1 cellular context compared by ENCODE assay signal in the genomic region with DNA sequence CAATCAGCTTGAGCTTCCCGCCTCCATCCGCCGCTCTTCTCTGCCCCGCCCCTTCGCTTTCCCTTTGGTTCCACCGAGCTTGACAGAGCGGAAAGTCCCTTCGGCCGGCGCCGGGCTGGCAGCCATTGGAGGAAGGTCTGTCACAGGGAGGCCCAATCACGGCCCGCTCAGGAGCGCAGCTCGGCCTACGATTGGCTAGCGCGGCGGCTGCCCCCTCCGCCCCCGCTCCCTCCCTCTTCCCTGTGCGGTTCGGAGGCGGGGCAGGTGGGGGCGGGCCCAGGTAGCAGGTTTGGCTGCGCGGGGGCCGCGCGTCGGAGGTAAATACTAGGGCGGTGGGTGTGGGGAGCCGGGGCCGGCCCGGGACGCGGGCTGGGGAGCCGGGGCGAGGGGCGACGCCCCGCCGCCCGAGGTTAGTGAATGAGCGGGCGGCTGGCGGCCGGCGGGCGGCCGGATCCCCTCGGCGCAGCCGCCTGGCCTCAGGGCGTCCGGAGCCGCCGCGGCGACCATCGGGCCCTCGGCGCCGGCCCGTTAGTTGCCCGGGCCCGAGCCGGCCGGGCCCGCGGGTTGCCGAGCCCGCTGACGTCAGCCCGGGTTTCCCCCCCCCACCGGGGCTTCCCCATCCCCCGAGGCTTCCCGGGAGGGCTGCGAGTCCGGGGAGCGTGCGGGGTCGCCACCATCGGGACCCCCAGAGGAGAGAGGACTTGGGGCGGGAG.
A peak's percentile ranks its signal among the peaks of the same experiment; 100 is the strongest.
TF ChIP-seq lines count a peak whose summit lies in the region.

A gene (plus strand): TSS at position 279 of the 713 bp plus-strand sequence. CDS start 7,613 bp downstream, outside the sequence.

TF ChIP-seq in K562, 482 proteins besides CTCF, POLR2A, EP300 and RAD21 (continued from another document and continues in another):
- TF ChIP-seq HMGN3 (IDR thresholded peaks at IDR 0.05; ENCODE audit: borderline replicate concordance, extremely low read depth, insufficient read length, low read depth, low read length) = peak; percentile 74
- no peak for TF ChIP-seq POU5F1 (IDR thresholded peaks at IDR 0.05; ENCODE audit: borderline replicate concordance, low read depth, low read length, partially characterized antibody)
- TF ChIP-seq ZNF3 (CRISPR knock-in tag; IDR thresholded peaks at IDR 0.05) = no peak
- no peak for TF ChIP-seq SREBF2 (CRISPR knock-in tag; IDR thresholded peaks at IDR 0.05)
- TF ChIP-seq ZNF445 (CRISPR knock-in tag; IDR thresholded peaks at IDR 0.05; ENCODE audit: low read depth) = no peak
- no peak for TF ChIP-seq ZNF143 (CRISPR knock-in tag; IDR thresholded peaks at IDR 0.05)
- TF ChIP-seq, protein P1, sequence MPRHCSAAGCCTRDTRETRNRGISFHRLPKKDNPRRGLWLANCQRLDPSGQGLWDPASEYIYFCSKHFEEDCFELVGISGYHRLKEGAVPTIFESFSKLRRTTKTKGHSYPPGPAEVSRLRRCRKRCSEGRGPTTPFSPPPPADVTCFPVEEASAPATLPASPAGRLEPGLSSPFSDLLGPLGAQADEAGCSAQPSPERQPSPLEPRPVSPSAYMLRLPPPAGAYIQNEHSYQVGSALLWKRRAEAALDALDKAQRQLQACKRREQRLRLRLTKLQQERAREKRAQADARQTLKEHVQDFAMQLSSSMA (CRISPR knock-in tag; IDR thresholded peaks at IDR 0.05) = peak; percentile 99
- no peak for TF ChIP-seq JUNB (CRISPR knock-in tag; conservative IDR thresholded peaks at IDR 0.05)
- no peak for TF ChIP-seq MCM3 (IDR thresholded peaks at IDR 0.05)
- TF ChIP-seq CTBP1 (IDR thresholded peaks at IDR 0.05; ENCODE audit: borderline replicate concordance) = peak; percentile 52; the same call in 1 of the 2 replicates
- TF ChIP-seq EZH2 (IDR thresholded peaks at IDR 0.05; ENCODE audit: borderline replicate concordance, low read depth, low read length) = no peak
- no peak for TF ChIP-seq FOXK1 (CRISPR knock-in tag; IDR thresholded peaks at IDR 0.05; ENCODE audit: borderline replicate concordance)
- no peak for TF ChIP-seq ZNF780A (CRISPR knock-in tag; IDR thresholded peaks at IDR 0.05)
- TF ChIP-seq ZKSCAN8 (CRISPR knock-in tag; IDR thresholded peaks at IDR 0.05) = no peak
- no peak for TF ChIP-seq HMG20A (CRISPR knock-in tag; conservative IDR thresholded peaks at IDR 0.05)
- no peak for TF ChIP-seq SAFB2 (IDR thresholded peaks at IDR 0.05; ENCODE audit: borderline replicate concordance, low read depth, low read length, severe bottlenecking)
- no peak for TF ChIP-seq SRSF7 (optimal IDR thresholded peaks at IDR 0.05; ENCODE audit: low read depth, low read length)
- peak; percentile 82; the same call in 1 of the 2 replicates for TF ChIP-seq TARDBP (IDR thresholded peaks at IDR 0.05)
- no peak for TF ChIP-seq ZNF41 (CRISPR knock-in tag; conservative IDR thresholded peaks at IDR 0.05)
- TF ChIP-seq TOE1 (IDR thresholded peaks at IDR 0.05; ENCODE audit: borderline replicate concordance) = 0 out of 2 replicates have a peak, but pooled peaks have one; percentile 26
- no peak for TF ChIP-seq TOE1 (CRISPR knock-in tag; IDR thresholded peaks at IDR 0.05; ENCODE audit: borderline replicate concordance, low read depth)
- no peak for TF ChIP-seq ZFP36 (IDR thresholded peaks at IDR 0.05; ENCODE audit: low read depth, low read length, partially characterized antibody)
- TF ChIP-seq MTF1 (CRISPR knock-in tag; IDR thresholded peaks at IDR 0.05; ENCODE audit: borderline replicate concordance) = no peak
- no peak for TF ChIP-seq CBX3 (IDR thresholded peaks at IDR 0.05; ENCODE audit: borderline replicate concordance in 1 of 2, low read length in 2 of 2)
- TF ChIP-seq, protein P2, sequence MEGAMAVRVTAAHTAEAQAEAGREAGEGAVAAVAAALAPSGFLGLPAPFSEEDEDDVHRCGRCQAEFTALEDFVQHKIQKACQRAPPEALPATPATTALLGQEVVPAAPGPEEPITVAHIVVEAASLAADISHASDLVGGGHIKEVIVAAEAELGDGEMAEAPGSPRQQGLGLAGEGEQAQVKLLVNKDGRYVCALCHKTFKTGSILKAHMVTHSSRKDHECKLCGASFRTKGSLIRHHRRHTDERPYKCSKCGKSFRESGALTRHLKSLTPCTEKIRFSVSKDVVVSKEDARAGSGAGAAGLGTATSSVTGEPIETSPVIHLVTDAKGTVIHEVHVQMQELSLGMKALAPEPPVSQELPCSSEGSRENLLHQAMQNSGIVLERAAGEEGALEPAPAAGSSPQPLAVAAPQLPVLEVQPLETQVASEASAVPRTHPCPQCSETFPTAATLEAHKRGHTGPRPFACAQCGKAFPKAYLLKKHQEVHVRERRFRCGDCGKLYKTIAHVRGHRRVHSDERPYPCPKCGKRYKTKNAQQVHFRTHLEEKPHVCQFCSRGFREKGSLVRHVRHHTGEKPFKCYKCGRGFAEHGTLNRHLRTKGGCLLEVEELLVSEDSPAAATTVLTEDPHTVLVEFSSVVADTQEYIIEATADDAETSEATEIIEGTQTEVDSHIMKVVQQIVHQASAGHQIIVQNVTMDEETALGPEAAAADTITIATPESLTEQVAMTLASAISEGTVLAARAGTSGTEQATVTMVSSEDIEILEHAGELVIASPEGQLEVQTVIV (CRISPR knock-in tag; IDR thresholded peaks at IDR 0.05; ENCODE audit: borderline replicate concordance) = no peak
- TF ChIP-seq, protein P3, sequence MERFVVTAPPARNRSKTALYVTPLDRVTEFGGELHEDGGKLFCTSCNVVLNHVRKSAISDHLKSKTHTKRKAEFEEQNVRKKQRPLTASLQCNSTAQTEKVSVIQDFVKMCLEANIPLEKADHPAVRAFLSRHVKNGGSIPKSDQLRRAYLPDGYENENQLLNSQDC (CRISPR knock-in tag; IDR thresholded peaks at IDR 0.05) = no peak
- 0 out of 2 replicates have a peak, but pooled peaks have one; percentile 40 for TF ChIP-seq SIN3B (IDR thresholded peaks at IDR 0.05; ENCODE audit: low read depth)
- TF ChIP-seq, protein P4, sequence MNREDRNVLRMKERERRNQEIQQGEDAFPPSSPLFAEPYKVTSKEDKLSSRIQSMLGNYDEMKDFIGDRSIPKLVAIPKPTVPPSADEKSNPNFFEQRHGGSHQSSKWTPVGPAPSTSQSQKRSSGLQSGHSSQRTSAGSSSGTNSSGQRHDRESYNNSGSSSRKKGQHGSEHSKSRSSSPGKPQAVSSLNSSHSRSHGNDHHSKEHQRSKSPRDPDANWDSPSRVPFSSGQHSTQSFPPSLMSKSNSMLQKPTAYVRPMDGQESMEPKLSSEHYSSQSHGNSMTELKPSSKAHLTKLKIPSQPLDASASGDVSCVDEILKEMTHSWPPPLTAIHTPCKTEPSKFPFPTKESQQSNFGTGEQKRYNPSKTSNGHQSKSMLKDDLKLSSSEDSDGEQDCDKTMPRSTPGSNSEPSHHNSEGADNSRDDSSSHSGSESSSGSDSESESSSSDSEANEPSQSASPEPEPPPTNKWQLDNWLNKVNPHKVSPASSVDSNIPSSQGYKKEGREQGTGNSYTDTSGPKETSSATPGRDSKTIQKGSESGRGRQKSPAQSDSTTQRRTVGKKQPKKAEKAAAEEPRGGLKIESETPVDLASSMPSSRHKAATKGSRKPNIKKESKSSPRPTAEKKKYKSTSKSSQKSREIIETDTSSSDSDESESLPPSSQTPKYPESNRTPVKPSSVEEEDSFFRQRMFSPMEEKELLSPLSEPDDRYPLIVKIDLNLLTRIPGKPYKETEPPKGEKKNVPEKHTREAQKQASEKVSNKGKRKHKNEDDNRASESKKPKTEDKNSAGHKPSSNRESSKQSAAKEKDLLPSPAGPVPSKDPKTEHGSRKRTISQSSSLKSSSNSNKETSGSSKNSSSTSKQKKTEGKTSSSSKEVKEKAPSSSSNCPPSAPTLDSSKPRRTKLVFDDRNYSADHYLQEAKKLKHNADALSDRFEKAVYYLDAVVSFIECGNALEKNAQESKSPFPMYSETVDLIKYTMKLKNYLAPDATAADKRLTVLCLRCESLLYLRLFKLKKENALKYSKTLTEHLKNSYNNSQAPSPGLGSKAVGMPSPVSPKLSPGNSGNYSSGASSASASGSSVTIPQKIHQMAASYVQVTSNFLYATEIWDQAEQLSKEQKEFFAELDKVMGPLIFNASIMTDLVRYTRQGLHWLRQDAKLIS (CRISPR knock-in tag; IDR thresholded peaks at IDR 0.05) = no peak
- no peak for TF ChIP-seq ZNF586 (CRISPR knock-in tag; conservative IDR thresholded peaks at IDR 0.05)
- TF ChIP-seq MTA3 (IDR thresholded peaks at IDR 0.05; ENCODE audit: borderline replicate concordance) = peak; percentile 87; the same call in 1 of the 2 replicates
- no peak for TF ChIP-seq SREBF1 (IDR thresholded peaks at IDR 0.05; ENCODE audit: borderline replicate concordance, low read depth, low read length)
- no peak for TF ChIP-seq ZNF764 (CRISPR knock-in tag; IDR thresholded peaks at IDR 0.05; ENCODE audit: low read depth)
- TF ChIP-seq, protein P5, sequence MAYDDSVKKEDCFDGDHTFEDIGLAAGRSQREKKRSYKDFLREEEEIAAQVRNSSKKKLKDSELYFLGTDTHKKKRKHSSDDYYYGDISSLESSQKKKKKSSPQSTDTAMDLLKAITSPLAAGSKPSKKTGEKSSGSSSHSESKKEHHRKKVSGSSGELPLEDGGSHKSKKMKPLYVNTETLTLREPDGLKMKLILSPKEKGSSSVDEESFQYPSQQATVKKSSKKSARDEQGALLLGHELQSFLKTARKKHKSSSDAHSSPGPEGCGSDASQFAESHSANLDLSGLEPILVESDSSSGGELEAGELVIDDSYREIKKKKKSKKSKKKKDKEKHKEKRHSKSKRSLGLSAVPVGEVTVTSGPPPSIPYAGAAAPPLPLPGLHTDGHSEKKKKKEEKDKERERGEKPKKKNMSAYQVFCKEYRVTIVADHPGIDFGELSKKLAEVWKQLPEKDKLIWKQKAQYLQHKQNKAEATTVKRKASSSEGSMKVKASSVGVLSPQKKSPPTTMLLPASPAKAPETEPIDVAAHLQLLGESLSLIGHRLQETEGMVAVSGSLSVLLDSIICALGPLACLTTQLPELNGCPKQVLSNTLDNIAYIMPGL (CRISPR knock-in tag; IDR thresholded peaks at IDR 0.05) = no peak
- no peak for TF ChIP-seq ZNF24 (IDR thresholded peaks at IDR 0.05)
- peak; percentile 33; the same call in 1 of the 2 replicates for TF ChIP-seq ELF2 (CRISPR knock-in tag; IDR thresholded peaks at IDR 0.05)
- TF ChIP-seq POLR2B (IDR thresholded peaks at IDR 0.05; ENCODE audit: low read depth, partially characterized antibody) = no peak
- TF ChIP-seq, protein P6, sequence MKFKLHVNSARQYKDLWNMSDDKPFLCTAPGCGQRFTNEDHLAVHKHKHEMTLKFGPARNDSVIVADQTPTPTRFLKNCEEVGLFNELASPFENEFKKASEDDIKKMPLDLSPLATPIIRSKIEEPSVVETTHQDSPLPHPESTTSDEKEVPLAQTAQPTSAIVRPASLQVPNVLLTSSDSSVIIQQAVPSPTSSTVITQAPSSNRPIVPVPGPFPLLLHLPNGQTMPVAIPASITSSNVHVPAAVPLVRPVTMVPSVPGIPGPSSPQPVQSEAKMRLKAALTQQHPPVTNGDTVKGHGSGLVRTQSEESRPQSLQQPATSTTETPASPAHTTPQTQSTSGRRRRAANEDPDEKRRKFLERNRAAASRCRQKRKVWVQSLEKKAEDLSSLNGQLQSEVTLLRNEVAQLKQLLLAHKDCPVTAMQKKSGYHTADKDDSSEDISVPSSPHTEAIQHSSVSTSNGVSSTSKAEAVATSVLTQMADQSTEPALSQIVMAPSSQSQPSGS (CRISPR knock-in tag; IDR thresholded peaks at IDR 0.05) = no peak
- TF ChIP-seq, protein P7, sequence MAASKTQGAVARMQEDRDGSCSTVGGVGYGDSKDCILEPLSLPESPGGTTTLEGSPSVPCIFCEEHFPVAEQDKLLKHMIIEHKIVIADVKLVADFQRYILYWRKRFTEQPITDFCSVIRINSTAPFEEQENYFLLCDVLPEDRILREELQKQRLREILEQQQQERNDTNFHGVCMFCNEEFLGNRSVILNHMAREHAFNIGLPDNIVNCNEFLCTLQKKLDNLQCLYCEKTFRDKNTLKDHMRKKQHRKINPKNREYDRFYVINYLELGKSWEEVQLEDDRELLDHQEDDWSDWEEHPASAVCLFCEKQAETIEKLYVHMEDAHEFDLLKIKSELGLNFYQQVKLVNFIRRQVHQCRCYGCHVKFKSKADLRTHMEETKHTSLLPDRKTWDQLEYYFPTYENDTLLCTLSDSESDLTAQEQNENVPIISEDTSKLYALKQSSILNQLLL (CRISPR knock-in tag; IDR thresholded peaks at IDR 0.05; ENCODE audit: borderline replicate concordance) = no peak
- no peak for TF ChIP-seq HDAC8 (tag; IDR thresholded peaks at IDR 0.05)
- TF ChIP-seq ZNF282 (CRISPR knock-in tag; IDR thresholded peaks at IDR 0.05) = no peak
- TF ChIP-seq ASH1L (IDR thresholded peaks at IDR 0.05; ENCODE audit: borderline replicate concordance, low read depth, partially characterized antibody) = peak; percentile 95
- no peak for TF ChIP-seq EWSR1 (IDR thresholded peaks at IDR 0.05; ENCODE audit: borderline replicate concordance, low read depth, partially characterized antibody)
- TF ChIP-seq HDAC3 (IDR thresholded peaks at IDR 0.05; ENCODE audit: borderline replicate concordance, partially characterized antibody) = no peak
- no peak for TF ChIP-seq CEBPG (CRISPR knock-in tag; IDR thresholded peaks at IDR 0.05)
- TF ChIP-seq CEBPG (tag; conservative IDR thresholded peaks at IDR 0.05 in 1 of 2, IDR thresholded peaks at IDR 0.05 in 1 of 2) = no peak
- TF ChIP-seq, protein P8, sequence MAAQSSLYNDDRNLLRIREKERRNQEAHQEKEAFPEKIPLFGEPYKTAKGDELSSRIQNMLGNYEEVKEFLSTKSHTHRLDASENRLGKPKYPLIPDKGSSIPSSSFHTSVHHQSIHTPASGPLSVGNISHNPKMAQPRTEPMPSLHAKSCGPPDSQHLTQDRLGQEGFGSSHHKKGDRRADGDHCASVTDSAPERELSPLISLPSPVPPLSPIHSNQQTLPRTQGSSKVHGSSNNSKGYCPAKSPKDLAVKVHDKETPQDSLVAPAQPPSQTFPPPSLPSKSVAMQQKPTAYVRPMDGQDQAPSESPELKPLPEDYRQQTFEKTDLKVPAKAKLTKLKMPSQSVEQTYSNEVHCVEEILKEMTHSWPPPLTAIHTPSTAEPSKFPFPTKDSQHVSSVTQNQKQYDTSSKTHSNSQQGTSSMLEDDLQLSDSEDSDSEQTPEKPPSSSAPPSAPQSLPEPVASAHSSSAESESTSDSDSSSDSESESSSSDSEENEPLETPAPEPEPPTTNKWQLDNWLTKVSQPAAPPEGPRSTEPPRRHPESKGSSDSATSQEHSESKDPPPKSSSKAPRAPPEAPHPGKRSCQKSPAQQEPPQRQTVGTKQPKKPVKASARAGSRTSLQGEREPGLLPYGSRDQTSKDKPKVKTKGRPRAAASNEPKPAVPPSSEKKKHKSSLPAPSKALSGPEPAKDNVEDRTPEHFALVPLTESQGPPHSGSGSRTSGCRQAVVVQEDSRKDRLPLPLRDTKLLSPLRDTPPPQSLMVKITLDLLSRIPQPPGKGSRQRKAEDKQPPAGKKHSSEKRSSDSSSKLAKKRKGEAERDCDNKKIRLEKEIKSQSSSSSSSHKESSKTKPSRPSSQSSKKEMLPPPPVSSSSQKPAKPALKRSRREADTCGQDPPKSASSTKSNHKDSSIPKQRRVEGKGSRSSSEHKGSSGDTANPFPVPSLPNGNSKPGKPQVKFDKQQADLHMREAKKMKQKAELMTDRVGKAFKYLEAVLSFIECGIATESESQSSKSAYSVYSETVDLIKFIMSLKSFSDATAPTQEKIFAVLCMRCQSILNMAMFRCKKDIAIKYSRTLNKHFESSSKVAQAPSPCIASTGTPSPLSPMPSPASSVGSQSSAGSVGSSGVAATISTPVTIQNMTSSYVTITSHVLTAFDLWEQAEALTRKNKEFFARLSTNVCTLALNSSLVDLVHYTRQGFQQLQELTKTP (IDR thresholded peaks at IDR 0.05; ENCODE audit: low read depth in 1 of 2, partially characterized antibody in 2 of 2) = no peak
